ENCODE assay signal across 1 cellular context in the genomic region with DNA sequence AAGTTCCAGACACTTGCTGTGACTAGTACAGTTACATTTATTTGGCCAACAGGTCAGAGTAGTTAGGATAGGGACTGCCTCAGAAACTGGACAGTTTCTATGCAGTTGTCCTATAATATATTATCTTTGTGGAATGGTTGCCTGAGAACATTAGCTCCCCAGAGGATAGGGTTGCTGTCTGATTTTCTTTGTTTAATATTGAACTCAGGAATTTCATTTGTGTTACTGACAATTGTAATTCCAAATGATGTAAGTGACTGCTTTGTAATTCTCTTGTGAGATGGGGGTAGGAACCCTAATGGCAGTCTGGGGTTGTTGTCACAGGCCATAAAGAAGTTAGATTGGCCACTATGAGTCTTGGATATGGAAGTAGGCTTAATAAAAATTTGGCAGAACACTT.
TF ChIP-seq lines count a peak whose summit lies in the region.

No MANE protein-coding gene starts in this region.

TF ChIP-seq in A549, 52 proteins besides CTCF, POLR2A, EP300 and RAD21 (continued from another document):
- TF ChIP-seq ATOH8 (CRISPR knock-in tag; IDR thresholded peaks at IDR 0.05; ENCODE audit: low read depth) = no peak
- no peak for TF ChIP-seq GATA3 (IDR thresholded peaks at IDR 0.05; ENCODE audit: borderline replicate concordance)
- TF ChIP-seq HOXB5 (CRISPR knock-in tag; IDR thresholded peaks at IDR 0.05) = no peak
- TF ChIP-seq RFX5 (IDR thresholded peaks at IDR 0.05) = no peak
- no peak for TF ChIP-seq FOXS1 (CRISPR knock-in tag; IDR thresholded peaks at IDR 0.05)
